In the genomic region with DNA sequence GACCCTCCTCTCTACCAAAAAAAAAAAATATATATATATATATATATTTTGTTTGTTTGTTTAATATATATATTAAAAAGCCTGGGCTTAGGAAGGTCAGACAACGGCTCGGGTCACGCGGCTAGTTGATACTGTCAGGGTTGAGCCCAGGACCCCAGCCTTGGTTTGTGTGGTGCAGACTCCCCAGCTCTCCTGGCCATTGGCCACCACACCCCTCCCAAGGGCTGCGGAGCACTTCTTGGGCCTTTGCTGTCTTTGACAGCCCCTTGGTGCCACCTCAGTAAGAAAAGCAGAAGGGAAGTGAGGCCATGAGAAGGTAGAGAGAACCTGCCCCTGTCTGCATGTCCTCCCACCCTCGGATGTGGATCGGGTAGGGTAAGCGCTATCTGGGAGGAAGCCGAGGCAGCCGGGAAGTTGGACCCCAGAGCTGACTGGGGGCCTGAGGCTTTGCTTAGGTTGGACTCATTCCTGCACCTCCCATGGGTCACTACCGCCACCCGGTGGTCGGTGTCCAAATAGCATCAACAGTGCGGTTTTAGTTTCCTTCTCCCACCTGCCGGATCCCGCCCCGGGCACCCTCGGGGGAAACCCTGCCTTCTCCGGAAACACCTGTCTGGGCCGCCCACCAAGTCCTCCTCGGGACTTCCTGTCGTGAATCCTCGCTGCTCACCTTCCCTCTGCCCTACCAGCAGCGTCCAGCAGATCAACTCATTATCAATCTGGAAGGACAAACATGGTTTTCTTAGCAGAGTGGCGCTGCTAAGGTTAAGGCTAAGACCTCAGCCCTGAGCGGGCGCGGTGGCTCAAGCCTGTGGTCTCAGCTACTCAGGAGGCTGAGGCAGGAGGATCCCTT, we compare ENCODE assay signal across 1 cellular context.
TF ChIP-seq lines count a peak whose summit lies in the region.

No MANE protein-coding gene starts in this region.

TF ChIP-seq in HepG2, 621 proteins besides CTCF, POLR2A, EP300 and RAD21 (continued from another document and continues in another):
- TF ChIP-seq, protein P1, sequence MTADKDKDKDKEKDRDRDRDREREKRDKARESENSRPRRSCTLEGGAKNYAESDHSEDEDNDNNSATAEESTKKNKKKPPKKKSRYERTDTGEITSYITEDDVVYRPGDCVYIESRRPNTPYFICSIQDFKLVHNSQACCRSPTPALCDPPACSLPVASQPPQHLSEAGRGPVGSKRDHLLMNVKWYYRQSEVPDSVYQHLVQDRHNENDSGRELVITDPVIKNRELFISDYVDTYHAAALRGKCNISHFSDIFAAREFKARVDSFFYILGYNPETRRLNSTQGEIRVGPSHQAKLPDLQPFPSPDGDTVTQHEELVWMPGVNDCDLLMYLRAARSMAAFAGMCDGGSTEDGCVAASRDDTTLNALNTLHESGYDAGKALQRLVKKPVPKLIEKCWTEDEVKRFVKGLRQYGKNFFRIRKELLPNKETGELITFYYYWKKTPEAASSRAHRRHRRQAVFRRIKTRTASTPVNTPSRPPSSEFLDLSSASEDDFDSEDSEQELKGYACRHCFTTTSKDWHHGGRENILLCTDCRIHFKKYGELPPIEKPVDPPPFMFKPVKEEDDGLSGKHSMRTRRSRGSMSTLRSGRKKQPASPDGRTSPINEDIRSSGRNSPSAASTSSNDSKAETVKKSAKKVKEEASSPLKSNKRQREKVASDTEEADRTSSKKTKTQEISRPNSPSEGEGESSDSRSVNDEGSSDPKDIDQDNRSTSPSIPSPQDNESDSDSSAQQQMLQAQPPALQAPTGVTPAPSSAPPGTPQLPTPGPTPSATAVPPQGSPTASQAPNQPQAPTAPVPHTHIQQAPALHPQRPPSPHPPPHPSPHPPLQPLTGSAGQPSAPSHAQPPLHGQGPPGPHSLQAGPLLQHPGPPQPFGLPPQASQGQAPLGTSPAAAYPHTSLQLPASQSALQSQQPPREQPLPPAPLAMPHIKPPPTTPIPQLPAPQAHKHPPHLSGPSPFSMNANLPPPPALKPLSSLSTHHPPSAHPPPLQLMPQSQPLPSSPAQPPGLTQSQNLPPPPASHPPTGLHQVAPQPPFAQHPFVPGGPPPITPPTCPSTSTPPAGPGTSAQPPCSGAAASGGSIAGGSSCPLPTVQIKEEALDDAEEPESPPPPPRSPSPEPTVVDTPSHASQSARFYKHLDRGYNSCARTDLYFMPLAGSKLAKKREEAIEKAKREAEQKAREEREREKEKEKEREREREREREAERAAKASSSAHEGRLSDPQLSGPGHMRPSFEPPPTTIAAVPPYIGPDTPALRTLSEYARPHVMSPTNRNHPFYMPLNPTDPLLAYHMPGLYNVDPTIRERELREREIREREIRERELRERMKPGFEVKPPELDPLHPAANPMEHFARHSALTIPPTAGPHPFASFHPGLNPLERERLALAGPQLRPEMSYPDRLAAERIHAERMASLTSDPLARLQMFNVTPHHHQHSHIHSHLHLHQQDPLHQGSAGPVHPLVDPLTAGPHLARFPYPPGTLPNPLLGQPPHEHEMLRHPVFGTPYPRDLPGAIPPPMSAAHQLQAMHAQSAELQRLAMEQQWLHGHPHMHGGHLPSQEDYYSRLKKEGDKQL (CRISPR knock-in tag; IDR thresholded peaks at IDR 0.05; ENCODE audit: low read depth) = no peak
- TF ChIP-seq, protein P2, sequence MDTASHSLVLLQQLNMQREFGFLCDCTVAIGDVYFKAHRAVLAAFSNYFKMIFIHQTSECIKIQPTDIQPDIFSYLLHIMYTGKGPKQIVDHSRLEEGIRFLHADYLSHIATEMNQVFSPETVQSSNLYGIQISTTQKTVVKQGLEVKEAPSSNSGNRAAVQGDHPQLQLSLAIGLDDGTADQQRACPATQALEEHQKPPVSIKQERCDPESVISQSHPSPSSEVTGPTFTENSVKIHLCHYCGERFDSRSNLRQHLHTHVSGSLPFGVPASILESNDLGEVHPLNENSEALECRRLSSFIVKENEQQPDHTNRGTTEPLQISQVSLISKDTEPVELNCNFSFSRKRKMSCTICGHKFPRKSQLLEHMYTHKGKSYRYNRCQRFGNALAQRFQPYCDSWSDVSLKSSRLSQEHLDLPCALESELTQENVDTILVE (CRISPR knock-in tag; IDR thresholded peaks at IDR 0.05) = no peak
- TF ChIP-seq, protein P3, sequence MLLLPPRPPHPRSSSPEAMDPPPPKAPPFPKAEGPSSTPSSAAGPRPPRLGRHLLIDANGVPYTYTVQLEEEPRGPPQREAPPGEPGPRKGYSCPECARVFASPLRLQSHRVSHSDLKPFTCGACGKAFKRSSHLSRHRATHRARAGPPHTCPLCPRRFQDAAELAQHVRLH (CRISPR knock-in tag; IDR thresholded peaks at IDR 0.05; ENCODE audit: borderline replicate concordance, low read depth) = 0 out of 2 replicates have a peak, but pooled peaks have one; percentile 57
- TF ChIP-seq, protein P4, sequence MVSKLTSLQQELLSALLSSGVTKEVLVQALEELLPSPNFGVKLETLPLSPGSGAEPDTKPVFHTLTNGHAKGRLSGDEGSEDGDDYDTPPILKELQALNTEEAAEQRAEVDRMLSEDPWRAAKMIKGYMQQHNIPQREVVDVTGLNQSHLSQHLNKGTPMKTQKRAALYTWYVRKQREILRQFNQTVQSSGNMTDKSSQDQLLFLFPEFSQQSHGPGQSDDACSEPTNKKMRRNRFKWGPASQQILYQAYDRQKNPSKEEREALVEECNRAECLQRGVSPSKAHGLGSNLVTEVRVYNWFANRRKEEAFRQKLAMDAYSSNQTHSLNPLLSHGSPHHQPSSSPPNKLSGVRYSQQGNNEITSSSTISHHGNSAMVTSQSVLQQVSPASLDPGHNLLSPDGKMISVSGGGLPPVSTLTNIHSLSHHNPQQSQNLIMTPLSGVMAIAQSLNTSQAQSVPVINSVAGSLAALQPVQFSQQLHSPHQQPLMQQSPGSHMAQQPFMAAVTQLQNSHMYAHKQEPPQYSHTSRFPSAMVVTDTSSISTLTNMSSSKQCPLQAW (CRISPR knock-in tag; IDR thresholded peaks at IDR 0.05) = peak; percentile 43; the same call in 1 of the 2 replicates
- TF ChIP-seq PCBP1 (IDR thresholded peaks at IDR 0.05; ENCODE audit: borderline replicate concordance, low read depth, low read length) (no peak), FOXO1 (CRISPR knock-in tag; IDR thresholded peaks at IDR 0.05) (peak; percentile 79), ZNF350 (CRISPR knock-in tag; IDR thresholded peaks at IDR 0.05; ENCODE audit: borderline replicate concordance, low read depth) (no peak), MEIS2 (CRISPR knock-in tag; IDR thresholded peaks at IDR 0.05) (no peak), MTA3 (CRISPR knock-in tag; IDR thresholded peaks at IDR 0.05) (no peak), ZSCAN29 (CRISPR knock-in tag; conservative IDR thresholded peaks at IDR 0.05) (no peak), THYN1 (CRISPR knock-in tag; IDR thresholded peaks at IDR 0.05; ENCODE audit: borderline replicate concordance, low read depth) (no peak), ZNF101 (CRISPR knock-in tag; IDR thresholded peaks at IDR 0.05; ENCODE audit: borderline replicate concordance, low read depth) (no peak), GPN1 (CRISPR knock-in tag; IDR thresholded peaks at IDR 0.05; ENCODE audit: borderline replicate concordance) (no peak), ZFP41 (CRISPR knock-in tag; IDR thresholded peaks at IDR 0.05; ENCODE audit: borderline replicate concordance) (no peak), ZFY (CRISPR knock-in tag; IDR thresholded peaks at IDR 0.05) (peak; percentile 39; the same call in 1 of the 2 replicates), ZNF292 (CRISPR knock-in tag; IDR thresholded peaks at IDR 0.05; ENCODE audit: borderline replicate concordance, low read depth) (no peak), ZNF10 (CRISPR knock-in tag; IDR thresholded peaks at IDR 0.05; ENCODE audit: borderline replicate concordance, low read depth) (no peak), ZNF180 (CRISPR knock-in tag; IDR thresholded peaks at IDR 0.05; ENCODE audit: borderline replicate concordance, low read depth) (no peak), STAT5B (CRISPR knock-in tag; IDR thresholded peaks at IDR 0.05) (no peak), NR2F2 (IDR thresholded peaks at IDR 0.05; ENCODE audit: borderline replicate concordance, low read depth) (no peak; the same call in 1 of the 2 replicates), NR2F6 (IDR thresholded peaks at IDR 0.05) (no peak), NR2F6 (CRISPR knock-in tag; IDR thresholded peaks at IDR 0.05) (peak; percentile 52; the same call in 1 of the 2 replicates), ZNF83 (CRISPR knock-in tag; IDR thresholded peaks at IDR 0.05; ENCODE audit: borderline replicate concordance) (no peak), TGIF2 (CRISPR knock-in tag; IDR thresholded peaks at IDR 0.05) (no peak), FLYWCH1 (CRISPR knock-in tag; IDR thresholded peaks at IDR 0.05) (no peak), ZKSCAN1 (IDR thresholded peaks at IDR 0.05; ENCODE audit: low read length) (no peak), PHF8 (CRISPR knock-in tag; IDR thresholded peaks at IDR 0.05) (no peak), ZNF816 (CRISPR knock-in tag; IDR thresholded peaks at IDR 0.05; ENCODE audit: borderline replicate concordance) (no peak), CHCHD3 (CRISPR knock-in tag; IDR thresholded peaks at IDR 0.05) (no peak)
- TF ChIP-seq, protein P5, sequence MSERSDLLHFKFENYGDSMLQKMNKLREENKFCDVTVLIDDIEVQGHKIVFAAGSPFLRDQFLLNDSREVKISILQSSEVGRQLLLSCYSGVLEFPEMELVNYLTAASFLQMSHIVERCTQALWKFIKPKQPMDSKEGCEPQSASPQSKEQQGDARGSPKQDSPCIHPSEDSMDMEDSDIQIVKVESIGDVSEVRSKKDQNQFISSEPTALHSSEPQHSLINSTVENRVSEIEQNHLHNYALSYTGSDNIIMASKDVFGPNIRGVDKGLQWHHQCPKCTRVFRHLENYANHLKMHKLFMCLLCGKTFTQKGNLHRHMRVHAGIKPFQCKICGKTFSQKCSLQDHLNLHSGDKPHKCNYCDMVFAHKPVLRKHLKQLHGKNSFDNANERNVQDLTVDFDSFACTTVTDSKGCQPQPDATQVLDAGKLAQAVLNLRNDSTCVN (CRISPR knock-in tag; IDR thresholded peaks at IDR 0.05; ENCODE audit: borderline replicate concordance) = peak; percentile 38; the same call in 1 of the 2 replicates
- TF ChIP-seq, protein P6, sequence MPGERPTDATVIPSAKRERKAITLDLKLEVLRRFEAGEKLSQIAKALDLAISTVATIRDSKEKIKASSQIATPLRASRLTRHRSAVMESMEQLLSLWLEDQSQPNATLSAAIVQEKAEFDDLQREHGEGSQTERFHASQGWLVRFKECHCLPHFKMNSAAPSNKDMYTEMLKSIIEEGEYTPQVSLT (CRISPR knock-in tag; IDR thresholded peaks at IDR 0.05; ENCODE audit: borderline replicate concordance, low read depth) = no peak
- TF ChIP-seq, protein P7, sequence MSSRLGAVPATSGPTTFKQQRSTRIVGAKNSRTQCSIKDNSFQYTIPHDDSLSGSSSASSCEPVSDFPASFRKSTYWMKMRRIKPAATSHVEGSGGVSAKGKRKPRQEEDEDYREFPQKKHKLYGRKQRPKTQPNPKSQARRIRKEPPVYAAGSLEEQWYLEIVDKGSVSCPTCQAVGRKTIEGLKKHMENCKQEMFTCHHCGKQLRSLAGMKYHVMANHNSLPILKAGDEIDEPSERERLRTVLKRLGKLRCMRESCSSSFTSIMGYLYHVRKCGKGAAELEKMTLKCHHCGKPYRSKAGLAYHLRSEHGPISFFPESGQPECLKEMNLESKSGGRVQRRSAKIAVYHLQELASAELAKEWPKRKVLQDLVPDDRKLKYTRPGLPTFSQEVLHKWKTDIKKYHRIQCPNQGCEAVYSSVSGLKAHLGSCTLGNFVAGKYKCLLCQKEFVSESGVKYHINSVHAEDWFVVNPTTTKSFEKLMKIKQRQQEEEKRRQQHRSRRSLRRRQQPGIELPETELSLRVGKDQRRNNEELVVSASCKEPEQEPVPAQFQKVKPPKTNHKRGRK (CRISPR knock-in tag; IDR thresholded peaks at IDR 0.05) = no peak
- TF ChIP-seq, protein P8, sequence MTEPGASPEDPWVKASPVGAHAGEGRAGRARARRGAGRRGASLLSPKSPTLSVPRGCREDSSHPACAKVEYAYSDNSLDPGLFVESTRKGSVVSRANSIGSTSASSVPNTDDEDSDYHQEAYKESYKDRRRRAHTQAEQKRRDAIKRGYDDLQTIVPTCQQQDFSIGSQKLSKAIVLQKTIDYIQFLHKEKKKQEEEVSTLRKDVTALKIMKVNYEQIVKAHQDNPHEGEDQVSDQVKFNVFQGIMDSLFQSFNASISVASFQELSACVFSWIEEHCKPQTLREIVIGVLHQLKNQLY (CRISPR knock-in tag; IDR thresholded peaks at IDR 0.05) = no peak
- TF ChIP-seq, protein P9, sequence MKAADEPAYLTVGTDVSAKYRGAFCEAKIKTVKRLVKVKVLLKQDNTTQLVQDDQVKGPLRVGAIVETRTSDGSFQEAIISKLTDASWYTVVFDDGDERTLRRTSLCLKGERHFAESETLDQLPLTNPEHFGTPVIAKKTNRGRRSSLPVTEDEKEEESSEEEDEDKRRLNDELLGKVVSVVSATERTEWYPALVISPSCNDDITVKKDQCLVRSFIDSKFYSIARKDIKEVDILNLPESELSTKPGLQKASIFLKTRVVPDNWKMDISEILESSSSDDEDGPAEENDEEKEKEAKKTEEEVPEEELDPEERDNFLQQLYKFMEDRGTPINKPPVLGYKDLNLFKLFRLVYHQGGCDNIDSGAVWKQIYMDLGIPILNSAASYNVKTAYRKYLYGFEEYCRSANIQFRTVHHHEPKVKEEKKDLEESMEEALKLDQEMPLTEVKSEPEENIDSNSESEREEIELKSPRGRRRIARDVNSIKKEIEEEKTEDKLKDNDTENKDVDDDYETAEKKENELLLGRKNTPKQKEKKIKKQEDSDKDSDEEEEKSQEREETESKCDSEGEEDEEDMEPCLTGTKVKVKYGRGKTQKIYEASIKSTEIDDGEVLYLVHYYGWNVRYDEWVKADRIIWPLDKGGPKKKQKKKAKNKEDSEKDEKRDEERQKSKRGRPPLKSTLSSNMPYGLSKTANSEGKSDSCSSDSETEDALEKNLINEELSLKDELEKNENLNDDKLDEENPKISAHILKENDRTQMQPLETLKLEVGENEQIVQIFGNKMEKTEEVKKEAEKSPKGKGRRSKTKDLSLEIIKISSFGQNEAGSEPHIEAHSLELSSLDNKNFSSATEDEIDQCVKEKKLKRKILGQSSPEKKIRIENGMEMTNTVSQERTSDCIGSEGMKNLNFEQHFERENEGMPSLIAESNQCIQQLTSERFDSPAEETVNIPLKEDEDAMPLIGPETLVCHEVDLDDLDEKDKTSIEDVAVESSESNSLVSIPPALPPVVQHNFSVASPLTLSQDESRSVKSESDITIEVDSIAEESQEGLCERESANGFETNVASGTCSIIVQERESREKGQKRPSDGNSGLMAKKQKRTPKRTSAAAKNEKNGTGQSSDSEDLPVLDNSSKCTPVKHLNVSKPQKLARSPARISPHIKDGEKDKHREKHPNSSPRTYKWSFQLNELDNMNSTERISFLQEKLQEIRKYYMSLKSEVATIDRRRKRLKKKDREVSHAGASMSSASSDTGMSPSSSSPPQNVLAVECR (CRISPR knock-in tag; IDR thresholded peaks at IDR 0.05; ENCODE audit: borderline replicate concordance) = peak; percentile 48; the same call in 1 of the 2 replicates
- TF ChIP-seq, protein P10, sequence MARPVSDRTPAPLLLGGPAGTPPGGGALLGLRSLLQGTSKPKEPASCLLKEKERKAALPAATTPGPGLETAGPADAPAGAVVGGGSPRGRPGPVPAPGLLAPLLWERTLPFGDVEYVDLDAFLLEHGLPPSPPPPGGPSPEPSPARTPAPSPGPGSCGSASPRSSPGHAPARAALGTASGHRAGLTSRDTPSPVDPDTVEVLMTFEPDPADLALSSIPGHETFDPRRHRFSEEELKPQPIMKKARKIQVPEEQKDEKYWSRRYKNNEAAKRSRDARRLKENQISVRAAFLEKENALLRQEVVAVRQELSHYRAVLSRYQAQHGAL (CRISPR knock-in tag; IDR thresholded peaks at IDR 0.05; ENCODE audit: not compliant biosample characterization) = no peak
